Comparison of ENCODE assay signal across 1 cellular context in genomic region chr22:36856121-36856791, GRCh38.
TF ChIP-seq lines count a peak whose summit lies in the region.

No MANE protein-coding gene starts in this region.

TF ChIP-seq in K562, 482 proteins besides CTCF, POLR2A, EP300 and RAD21 (continued from another document and continues in another):
- TF ChIP-seq MGA (IDR thresholded peaks at IDR 0.05) (no peak), SRSF3 (IDR thresholded peaks at IDR 0.05; ENCODE audit: insufficient read depth, low read length) (no peak), TRIM28 (IDR thresholded peaks at IDR 0.05) (no peak), SOX6 (IDR thresholded peaks at IDR 0.05) (no peak), NELFE (IDR thresholded peaks at IDR 0.05; ENCODE audit: insufficient read depth, insufficient read length) (no peak), PREB (CRISPR knock-in tag; IDR thresholded peaks at IDR 0.05) (no peak), DMBX1 (CRISPR knock-in tag; IDR thresholded peaks at IDR 0.05; ENCODE audit: borderline replicate concordance) (no peak), CREB1 (IDR thresholded peaks at IDR 0.05) (no peak), CREB1 (CRISPR knock-in tag; IDR thresholded peaks at IDR 0.05) (0 out of 2 replicates have a peak, but pooled peaks have one; percentile 24), C11orf30 (IDR thresholded peaks at IDR 0.05; ENCODE audit: low read depth) (no peak), RB1 (IDR thresholded peaks at IDR 0.05; ENCODE audit: low read depth) (peak; percentile 86), NFIX (CRISPR knock-in tag; IDR thresholded peaks at IDR 0.05; ENCODE audit: low read depth) (no peak), MCM3 (IDR thresholded peaks at IDR 0.05) (no peak), TFE3 (CRISPR knock-in tag; IDR thresholded peaks at IDR 0.05) (no peak), ZNF143 (CRISPR knock-in tag; IDR thresholded peaks at IDR 0.05) (no peak), TBL1XR1 (IDR thresholded peaks at IDR 0.05; ENCODE audit: low read length in 2 of 2) (no peak), ZBTB5 (IDR thresholded peaks at IDR 0.05) (no peak), NFE2 (IDR thresholded peaks at IDR 0.05; ENCODE audit: low read depth) (no peak), PKNOX1 (IDR thresholded peaks at IDR 0.05) (0 out of 2 replicates have a peak, but pooled peaks have one; percentile 49), CTCFL (IDR thresholded peaks at IDR 0.05; ENCODE audit: borderline replicate concordance, insufficient read depth, low read depth, low read length, poor library complexity, severe bottlenecking) (peak; percentile 83), MAZ (CRISPR knock-in tag; conservative IDR thresholded peaks at IDR 0.05 in 1 of 2, IDR thresholded peaks at IDR 0.05 in 1 of 2) (peak in 1 of 2 experiments; percentile 76; a peak in 2 of 4 replicates), ZFP30 (CRISPR knock-in tag; IDR thresholded peaks at IDR 0.05; ENCODE audit: borderline replicate concordance) (no peak), ZNF586 (CRISPR knock-in tag; conservative IDR thresholded peaks at IDR 0.05) (no peak), MTA1 (IDR thresholded peaks at IDR 0.05; ENCODE audit: borderline replicate concordance) (no peak), HMGN3 (IDR thresholded peaks at IDR 0.05; ENCODE audit: borderline replicate concordance, extremely low read depth, insufficient read length, low read depth, low read length) (no peak), FOXP4 (CRISPR knock-in tag; IDR thresholded peaks at IDR 0.05; ENCODE audit: borderline replicate concordance) (no peak), NR3C1 (CRISPR knock-in tag; IDR thresholded peaks at IDR 0.05) (no peak), ESRRA (IDR thresholded peaks at IDR 0.05; ENCODE audit: borderline replicate concordance, low read depth) (0 out of 2 replicates have a peak, but pooled peaks have one; percentile 16), CREB5 (CRISPR knock-in tag; IDR thresholded peaks at IDR 0.05) (no peak), THRB (CRISPR knock-in tag; conservative IDR thresholded peaks at IDR 0.05) (no peak), ZNF133 (CRISPR knock-in tag; IDR thresholded peaks at IDR 0.05) (no peak), HNRNPL (IDR thresholded peaks at IDR 0.05; ENCODE audit: low read depth, low read length) (no peak), POLR3G (IDR thresholded peaks at IDR 0.05; ENCODE audit: extremely low read depth, insufficient read length, insufficient replicate concordance) (no peak)
